ENCODE assay signal across 9 cellular contexts in genomic region chr12:13980548-13981295, GRCh38. TPM values are rescaled to one million over a fixed set of nuclear protein-coding genes. Genes with fewer than 3 reads are reported as not detected.
DNase-seq lines count a peak whose midpoint lies in the region; ATAC-seq lines count a peak whose summit lies in the region.
"Had no signal": no experiment of that assay in that cellular context is flagged by ENCODE, and none has a peak within 500 bp of the region (broad histone marks: within the 10 kb centered on the region; RNA-seq: fewer than 3 reads in every experiment).

No MANE protein-coding gene starts in this region.

- WGBS in ectodermal cell, 2 experiments, result 0% methylated on average over 50 to 53 of the region's 53 CpGs

- H3K4me1 ChIP-seq in ectodermal cell (ENCODE audit: control insufficient read depth, insufficient read depth, low read length), result peaks cover 3% of the 10 kb centered on the region

- H3K27ac ChIP-seq in ectodermal cell (ENCODE audit: insufficient read depth, low read depth, low read length, poor library complexity, severe bottlenecking), result no peak overlapping the region

- no peak overlapping the region for H3K27ac Mint-ChIP-seq in stimulated activated naive CD8-positive, alpha-beta T cell treated with anti-CD3 and anti-CD28 coated beads, Interleukin-15, Interleukin-2, amounts not matched to agents 100 ng/mL and 50 ng/mL, for 24 hours
- H3K27ac Mint-ChIP-seq in naive thymus-derived CD8-positive, alpha-beta T cell, result no peak overlapping the region

- peaks cover 68% of the 10 kb centered on the region for H3K27me3 Mint-ChIP-seq in stimulated activated naive CD8-positive, alpha-beta T cell treated with anti-CD3 and anti-CD28 coated beads, Interleukin-15, Interleukin-2, amounts not matched to agents 100 ng/mL and 50 ng/mL, for 24 hours
- peaks cover 52 to 89% (median 64%) of the 10 kb centered on the region in 5 donors for H3K27me3 Mint-ChIP-seq in naive thymus-derived CD8-positive, alpha-beta T cell

- peak overlapping the region; percentile 7 for H3K4me3 Mint-ChIP-seq in stimulated activated naive CD8-positive, alpha-beta T cell treated with anti-CD3 and anti-CD28 coated beads, Interleukin-15, Interleukin-2, amounts not matched to agents 100 ng/mL and 50 ng/mL, for 24 hours
- H3K4me3 Mint-ChIP-seq in naive thymus-derived CD8-positive, alpha-beta T cell, result peak overlapping the region; percentile 19 to 79 (median 62)

- POLR2A ChIA-PET in naive thymus-derived CD8-positive, alpha-beta T cell (lab: Charles Lee), result no interaction called here

- no peaks in the 10 kb centered on the region for H3K9me3 ChIP-seq in ectodermal cell (ENCODE audit: control insufficient read depth, low read length)

- no peaks in the 10 kb centered on the region for H3K36me3 ChIP-seq in ectodermal cell (ENCODE audit: control insufficient read depth, insufficient read depth, low read length)

- DNase-seq in stimulated activated naive CD8-positive, alpha-beta T cell treated with anti-CD3 and anti-CD28 coated beads, Interleukin-15, Interleukin-2, amounts not matched to agents 100 U/mL and 50 U/mL, for 24 hours, result no peak
- DNase-seq in naive thymus-derived CD8-positive, alpha-beta T cell, result no peak
- DNase-seq in RKO (ENCODE audit: low spot score), result no peak
- no peak for DNase-seq in pons (ENCODE audit: low spot score)
- DNase-seq in stimulated activated naive CD4-positive, alpha-beta T cell treated with Interleukin-2 at 50 U/mL for 16 hours (lab: John Stamatoyannopoulos, UW), result no peak
- DNase-seq in activated CD4-positive, alpha-beta T cell treated with anti-CD3 and anti-CD28 coated beads, Interleukin-2, amount 50 U/mL, for 4 hours, result no peak

- peaks cover 10% of the 10 kb centered on the region for H3K4me1 Mint-ChIP-seq in stimulated activated naive CD8-positive, alpha-beta T cell treated with anti-CD3 and anti-CD28 coated beads, Interleukin-15, Interleukin-2, amounts not matched to agents 100 ng/mL and 50 ng/mL, for 24 hours (ENCODE audit: low read depth)
- peaks cover 12 to 21% (median 15%) of the 10 kb centered on the region in 4 donors for H3K4me1 Mint-ChIP-seq in naive thymus-derived CD8-positive, alpha-beta T cell

- H3K36me3 Mint-ChIP-seq in stimulated activated naive CD8-positive, alpha-beta T cell treated with anti-CD3 and anti-CD28 coated beads, Interleukin-15, Interleukin-2, amounts not matched to agents 100 ng/mL and 50 ng/mL, for 24 hours (ENCODE audit: low read depth), result no peaks in the 10 kb centered on the region
- peaks cover 0 to 7% (median 4%) of the 10 kb centered on the region in 3 donors for H3K36me3 Mint-ChIP-seq in naive thymus-derived CD8-positive, alpha-beta T cell

- H3K9me3 Mint-ChIP-seq in stimulated activated naive CD8-positive, alpha-beta T cell treated with anti-CD3 and anti-CD28 coated beads, Interleukin-15, Interleukin-2, amounts not matched to agents 100 ng/mL and 50 ng/mL, for 24 hours, result no peaks in the 10 kb centered on the region
- peaks cover 0 to 11% (median 3%) of the 10 kb centered on the region in 9 donors for H3K9me3 Mint-ChIP-seq in naive thymus-derived CD8-positive, alpha-beta T cell

- peaks cover 50% of the 10 kb centered on the region for H3K27me3 ChIP-seq in ectodermal cell (ENCODE audit: control insufficient read depth, insufficient read depth, low read length, poor library complexity, severe bottlenecking)

- no peak for ATAC-seq in stimulated activated naive CD8-positive, alpha-beta T cell treated with anti-CD3 and anti-CD28 coated beads, Interleukin-15, Interleukin-2, amounts not matched to agents 100 U/mL and 50 U/mL, for 24 hours
- ATAC-seq in naive thymus-derived CD8-positive, alpha-beta T cell, result no peak

- H3K4me3 ChIP-seq in ectodermal cell (ENCODE audit: insufficient read depth, low read depth, low read length), result peak overlapping the region; percentile 34

RNA-seq across cellular contexts. Expression of gene GRIN2B, which starts 0.7 kb away (rescaled TPM):
- 0.98 TPM for polyA plus RNA-seq in ectodermal cell (2013, experiment 1 of 4)
- polyA plus RNA-seq in ectodermal cell (2013, experiment 2 of 4), result 0.98 TPM
- 0.27 TPM for polyA plus RNA-seq in ectodermal cell (2013, experiment 3 of 4)
- 0.89 TPM for polyA plus RNA-seq in ectodermal cell (2013, experiment 4 of 4)
- total RNA-seq in naive thymus-derived CD8-positive, alpha-beta T cell, result not detected
- not detected for polyA plus RNA-seq in naive thymus-derived CD8-positive, alpha-beta T cell
- polyA plus RNA-seq: fibroblast of lung had no signal
